10 cellular contexts compared by ENCODE assay signal in the genomic region with DNA sequence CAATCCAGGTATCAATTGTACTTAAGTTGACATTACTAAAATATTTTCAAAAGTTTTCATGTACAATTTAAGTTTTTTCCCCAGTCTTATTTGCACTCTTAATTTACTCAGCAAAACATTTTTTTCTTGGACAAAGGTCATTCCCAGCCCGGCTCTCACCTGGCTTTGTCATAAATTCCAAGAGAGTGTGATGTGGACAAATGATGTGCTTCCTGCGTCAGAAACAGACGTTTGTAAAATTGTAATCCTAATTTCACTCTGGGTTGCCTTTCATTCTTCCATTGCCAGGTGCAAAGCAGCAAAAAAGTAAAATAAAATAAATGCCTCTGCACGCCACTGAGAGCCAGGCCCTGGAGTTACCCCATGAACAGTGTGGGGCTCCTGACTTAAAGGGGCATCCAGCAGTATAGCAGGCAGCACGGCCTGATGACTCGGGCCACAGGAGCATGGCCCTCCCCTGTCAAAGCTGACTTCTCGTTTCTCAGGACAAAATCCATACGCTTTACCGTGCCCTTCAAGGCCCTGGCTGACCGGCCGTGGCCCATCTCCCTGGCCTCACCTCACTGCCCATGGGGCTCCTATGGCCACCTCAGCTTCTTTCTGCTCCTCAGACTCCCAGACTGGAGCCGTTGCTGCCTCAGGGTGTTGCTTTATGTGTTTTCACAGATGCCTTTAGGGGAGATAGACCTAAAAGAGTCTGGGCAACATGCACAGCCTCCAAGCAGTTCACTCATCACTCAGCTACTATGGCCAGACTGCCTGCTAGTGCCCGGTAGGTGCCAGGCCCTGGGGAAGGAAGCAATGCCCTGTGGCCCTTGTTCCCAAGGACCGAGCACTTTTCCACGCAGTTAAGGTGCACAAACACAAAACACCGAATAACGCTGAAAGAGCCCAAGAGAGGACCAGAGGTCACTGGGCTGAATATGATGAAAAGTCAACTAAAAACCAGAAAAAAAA. TPM values are rescaled to one million over a fixed set of nuclear protein-coding genes. Genes with fewer than 3 reads are reported as not detected.
DNase-seq lines count a peak whose midpoint lies in the region; ATAC-seq and TF ChIP-seq lines count a peak whose summit lies in the region.
"Had no signal": no experiment of that assay in that cellular context is flagged by ENCODE, and none has a peak within 500 bp of the region (broad histone marks: within the 10 kb centered on the region; RNA-seq: fewer than 3 reads in every experiment).

No MANE protein-coding gene starts in this region.

- ATAC-seq in left colon, result peak; percentile 72
- ATAC-seq in HG03196 (IDR thresholded peaks at IDR 0.05; ENCODE audit: unreplicated experiment), result no peak
- ATAC-seq: gastroesophageal sphincter had no signal

- H3K4me2 ChIP-seq in PC-9, result peak overlapping the region; percentile 47

- peak overlapping the region; percentile 98 for H3K27ac Mint-ChIP-seq in activated naive CD4-positive, alpha-beta T cell treated with anti-CD3 and anti-CD28 coated beads, Interleukin-2, amount 50 U/mL, for 24 hours

- H3K4me1 ChIP-seq in PC-9 (replicated peaks; ENCODE audit: insufficient read depth), result peaks cover 24% of the 10 kb centered on the region
- H3K4me1 ChIP-seq in suprapubic skin, result peaks cover 23% of the 10 kb centered on the region
- no peaks in the 10 kb centered on the region for H3K4me1 ChIP-seq in prostate gland (replicated peaks)

- H3K9me2 ChIP-seq in PC-9 (ENCODE audit: insufficient read depth), result no peaks in the 10 kb centered on the region

- H3K9me3 ChIP-seq in PC-9 (ENCODE audit: insufficient read depth, low read depth), result no peaks in the 10 kb centered on the region
- no peaks in the 10 kb centered on the region for H3K9me3 ChIP-seq in suprapubic skin
- H3K9me3 ChIP-seq in prostate gland, result no peaks in the 10 kb centered on the region
- H3K9me3 ChIP-seq: gastroesophageal sphincter had no signal

- no peaks in the 10 kb centered on the region for H3K36me3 Mint-ChIP-seq in activated naive CD4-positive, alpha-beta T cell treated with anti-CD3 and anti-CD28 coated beads, Interleukin-2, amount 50 U/mL, for 24 hours

- peaks cover 11% of the 10 kb centered on the region; the same call in 1 of the 2 replicates for H3F3A ChIP-seq in PC-9 (ENCODE audit: insufficient read depth, low read depth)

- 82% methylated on average over 17 of the region's 17 CpGs for WGBS in suprapubic skin
- WGBS in prostate gland, result 85% methylated on average over 17 of the region's 17 CpGs

- POLR2A ChIA-PET in PC-9 (lab: Charles Lee; ENCODE audit: unreplicated experiment), result interaction anchor here (0.6 kb wide), 1 partner anchor 15 kb away, joined by 3 read pairs; no protein-coding TSS in a partner anchor

- TF ChIP-seq CTCF in PC-9 (conservative IDR thresholded peaks at IDR 0.05) (no peak), suprapubic skin (IDR thresholded peaks at IDR 0.05) (no peak), prostate gland (IDR thresholded peaks at IDR 0.05) (no peak)

- H3K27me3 ChIP-seq in PC-9 (ENCODE audit: insufficient read depth, low read depth) (no peaks in the 10 kb centered on the region), suprapubic skin (no peaks in the 10 kb centered on the region), prostate gland (replicated peaks; ENCODE audit: insufficient read depth) (no peaks in the 10 kb centered on the region)
- H3K27me3 ChIP-seq: cardiac muscle cell, gastroesophageal sphincter had no signal

- H3K4me3 ChIP-seq in PC-9 (no peak overlapping the region), suprapubic skin (no peak overlapping the region), prostate gland (no peak overlapping the region)
- H3K4me3 ChIP-seq: cardiac muscle cell had no signal

- H4K20me1 ChIP-seq in PC-9 (ENCODE audit: insufficient read depth), result no peaks in the 10 kb centered on the region

- H3K79me2 ChIP-seq in PC-9 (ENCODE audit: low read depth), result no peaks in the 10 kb centered on the region

- H3K4me1 Mint-ChIP-seq in activated naive CD4-positive, alpha-beta T cell treated with anti-CD3 and anti-CD28 coated beads, Interleukin-2, amount 50 U/mL, for 24 hours, result peaks cover 63% of the 10 kb centered on the region

- H3K27ac ChIP-seq in PC-9 (peak overlapping the region; percentile 25), suprapubic skin (no peak overlapping the region), prostate gland (no peak overlapping the region)
- H3K27ac ChIP-seq: cardiac muscle cell had no signal

- TF ChIP-seq POLR2A in suprapubic skin (IDR thresholded peaks at IDR 0.05) (no peak), prostate gland (IDR thresholded peaks at IDR 0.05) (no peak)

- no TSS peak for BruUV-seq in PC-9 (replicated peaks; lab: Mats Ljungman, UMichigan)

- H2AFZ ChIP-seq in PC-9, result no peak overlapping the region

- no peaks in the 10 kb centered on the region for H3K9me3 Mint-ChIP-seq in activated naive CD4-positive, alpha-beta T cell treated with anti-CD3 and anti-CD28 coated beads, Interleukin-2, amount 50 U/mL, for 24 hours

- H3K4me3 Mint-ChIP-seq in activated naive CD4-positive, alpha-beta T cell treated with anti-CD3 and anti-CD28 coated beads, Interleukin-2, amount 50 U/mL, for 24 hours, result peak overlapping the region; percentile 92

- CTCF ChIA-PET in PC-9 (lab: Charles Lee), result no interaction called here

- no peak for TF ChIP-seq EP300 in suprapubic skin (IDR thresholded peaks at IDR 0.05)

- no peak for DNase-seq in activated naive CD4-positive, alpha-beta T cell treated with Interleukin-2 at 50 U/mL for 16 hours
- DNase-seq in PC-9 (peak in 1 of 2 experiments; percentile 60), left colon (peak; percentile 31 to 47), suprapubic skin (ENCODE audit: low spot score in 2 of 2) (peak; percentile 48 to 55), OCI-M2 (lab: John Stamatoyannopoulos, UW; ENCODE audit: unreplicated experiment) (no peak), prostate gland (ENCODE audit: low spot score) (no peak)

- intact Hi-C loops in PC-9 (cut with micrococcal nuclease; ENCODE audit: unreplicated experiment), result loop anchor here (10.0 kb wide), 1 partner anchor 476 kb away; a partner anchor contains a TSS
- intact Hi-C loops in left colon (cut with DNase I, micrococcal nuclease), result no loop called here
- intact Hi-C loops in prostate gland (cut with DNase I), result no loop called here

- no peaks in the 10 kb centered on the region for H3K27me3 Mint-ChIP-seq in activated naive CD4-positive, alpha-beta T cell treated with anti-CD3 and anti-CD28 coated beads, Interleukin-2, amount 50 U/mL, for 24 hours

- H3K36me3 ChIP-seq in PC-9 (ENCODE audit: low read depth) (no peaks in the 10 kb centered on the region), suprapubic skin (no peaks in the 10 kb centered on the region), prostate gland (no peaks in the 10 kb centered on the region)
- H3K36me3 ChIP-seq: cardiac muscle cell, gastroesophageal sphincter had no signal

RNA-seq across cellular contexts. Expression of a gene that starts 7.6 kb away (rescaled TPM):
- 23.5 and 30.3 TPM in 2 replicates for total RNA-seq in PC-9 (2021)
- 10 to 100 TPM; 12.1 to 12.5 TPM for total RNA-seq in left colon
- 10 to 100 TPM; 22.8 to 40.0 (median 30.4) TPM for total RNA-seq in suprapubic skin
- 10 to 100 TPM; 53.7 to 72.3 TPM for total RNA-seq in prostate gland

RNA-seq across cellular contexts. Expression of a gene that starts 21.9 kb away (rescaled TPM):
- 74.2 and 86.6 TPM in 2 replicates for total RNA-seq in PC-9 (2021)
- total RNA-seq in left colon, result 10 to 100 TPM; 81.9 to 92.1 TPM
- total RNA-seq in suprapubic skin, result 10 to 100 TPM; 21.3 to 37.0 (median 30.5) TPM
- 100 to 1,000 TPM in 1 of 2 donors, 10 to 100 TPM in 1; 92.6 to 132 TPM for total RNA-seq in prostate gland

Comparison
In these comparisons a context has a peak if more than half of its experiments do, and no peak if none do; other contexts are left out.
1. DNase-seq: peak in left colon (2 of 2) and suprapubic skin (2 of 2); none in activated naive CD4-positive, alpha-beta T cell treated with Interleukin-2 at 50 U/mL for 16 hours (single experiment), OCI-M2 (single experiment) and prostate gland (single experiment).